ENCODE assay signal across 12 cellular contexts in the genomic region with DNA sequence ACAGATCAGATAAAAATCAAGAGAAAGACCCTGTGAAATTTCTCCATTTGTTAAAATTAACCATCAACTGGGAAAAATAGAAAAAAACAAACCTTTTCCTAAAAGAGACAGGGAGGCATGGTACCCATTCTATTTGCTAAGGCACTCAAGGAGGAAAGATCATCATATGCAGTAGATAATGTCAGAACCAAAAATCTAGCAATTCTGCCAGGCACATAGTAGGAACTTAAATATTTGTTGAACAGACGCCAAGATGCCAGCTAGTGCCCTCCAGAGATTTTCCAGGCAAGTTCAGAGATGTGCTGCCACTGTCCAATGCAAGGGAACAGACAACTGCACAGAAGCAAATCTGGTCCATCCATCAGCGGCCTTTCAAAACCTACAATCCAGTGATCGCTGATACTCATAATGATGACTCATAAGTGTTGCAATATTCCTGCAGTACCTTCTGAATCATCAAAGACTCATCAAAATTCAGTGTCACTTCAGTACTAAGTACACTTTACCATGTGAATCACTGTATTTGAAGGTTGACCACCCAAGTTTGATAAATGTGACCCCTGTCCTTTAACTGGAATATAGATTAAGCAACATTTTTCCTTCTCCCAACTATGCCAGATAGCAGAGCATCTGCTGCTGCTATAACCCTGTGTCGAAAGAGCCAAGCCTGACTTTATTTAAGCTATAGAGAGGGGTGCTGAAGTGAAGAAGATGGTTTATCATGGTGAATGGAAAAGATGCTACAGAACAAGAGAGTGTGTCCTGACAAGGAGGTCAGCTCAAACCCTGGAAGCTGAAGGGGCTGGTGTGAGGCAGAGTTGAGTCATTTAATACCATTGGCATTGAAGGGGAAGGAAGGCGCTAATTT.
DNase-seq lines count a peak whose midpoint lies in the region; ATAC-seq, FAIRE-seq and TF ChIP-seq lines count a peak whose summit lies in the region.
"Had no signal": no experiment of that assay in that cellular context is flagged by ENCODE, and none has a peak within 500 bp of the region (broad histone marks: within the 10 kb centered on the region; RNA-seq: fewer than 3 reads in every experiment).

No MANE protein-coding gene starts in this region.

- CTCF ChIA-PET in AG04450 (lab: Charles Lee) = no interaction called here

- H3K9me3 Mint-ChIP-seq in HFFc6 = peaks cover 5% of the 10 kb centered on the region
- peaks cover 8% of the 10 kb centered on the region for H3K9me3 Mint-ChIP-seq in osteocyte (ENCODE audit: unreplicated experiment)

- H3K27me3 Mint-ChIP-seq in HFFc6 (ENCODE audit: insufficient read depth) (peaks cover 3% of the 10 kb centered on the region), osteocyte (ENCODE audit: unreplicated experiment) (no peaks in the 10 kb centered on the region)
- H3K27me3 Mint-ChIP-seq: IgD-negative memory B cell had no signal

- POLR2A ChIA-PET in AG04450 (lab: Yijun Ruan, JAX) = no interaction called here

- no peak for ATAC-seq in GM18519 (IDR thresholded peaks at IDR 0.05; ENCODE audit: low FRiP score, unreplicated experiment)

- peak; percentile 73 for FAIRE-seq in islet of Langerhans (lab: Jason Lieb, UNC)

- no peak for TF ChIP-seq CTCF in AG04450 (IDR thresholded peaks at IDR 0.05; ENCODE audit: low read depth, low read length)
- no peak for TF ChIP-seq CTCF in HFFc6 (IDR thresholded peaks at IDR 0.05)
- no peak for TF ChIP-seq CTCF in osteocyte (IDR thresholded peaks at IDR 0.05)

- DNase-seq in AG04450 (ENCODE audit: low read depth, low spot score) (peak; percentile 50), HFFc6 (peak; percentile 85), T1000 (lab: John Stamatoyannopoulos, UW) (peak; percentile 3), osteocyte (ENCODE audit: extremely low spot score, unreplicated experiment) (no peak), occipital lobe (lab: John Stamatoyannopoulos, UW) (no peak)
- no peak for DNase-seq in activated naive CD4-positive, alpha-beta T cell treated with Interleukin-2 at 50 U/mL for 16 hours
- DNase-seq: activated gamma-delta T cell; hippocampal formation; stimulated activated naive CD4-positive, alpha-beta T cell had no signal

- peak overlapping the region; percentile 44 for H3K27ac Mint-ChIP-seq in HFFc6
- H3K27ac Mint-ChIP-seq in osteocyte (ENCODE audit: unreplicated experiment) = no peak overlapping the region
- H3K27ac Mint-ChIP-seq: IgD-negative memory B cell had no signal

- peaks cover 4% of the 10 kb centered on the region for H3K27me3 ChIP-seq in AG04450 (ENCODE audit: control insufficient read depth, insufficient read depth, low read length)

- H3K4me3 Mint-ChIP-seq in HFFc6 (peak overlapping the region; percentile 3), osteocyte (ENCODE audit: unreplicated experiment) (no peak overlapping the region)
- H3K4me3 Mint-ChIP-seq: IgD-negative memory B cell had no signal

- H3K9me3 ChIP-seq in AG04450 (ENCODE audit: control insufficient read depth, insufficient read depth, low read length) = no peaks in the 10 kb centered on the region

- H3K27ac ChIP-seq in AG04450 (ENCODE audit: low read depth, low read length) = no peak overlapping the region

- no peak overlapping the region for H3K4me3 ChIP-seq in AG04450 (ENCODE audit: low read depth, low read length)

- H3K4me1 Mint-ChIP-seq in HFFc6 (ENCODE audit: low read depth) (peaks cover 32% of the 10 kb centered on the region), osteocyte (ENCODE audit: unreplicated experiment) (no peaks in the 10 kb centered on the region)
- H3K4me1 Mint-ChIP-seq: IgD-negative memory B cell had no signal

- H3K36me3 Mint-ChIP-seq in HFFc6 (ENCODE audit: low read depth) = peaks cover 36% of the 10 kb centered on the region
- peaks cover 18% of the 10 kb centered on the region for H3K36me3 Mint-ChIP-seq in osteocyte (ENCODE audit: unreplicated experiment)

Comparison
In these comparisons a context has a peak if more than half of its experiments do, and no peak if none do; other contexts are left out.
1. DNase-seq: peak in AG04450 (single experiment), HFFc6 (single experiment) and T1000 (single experiment); none in osteocyte (single experiment), occipital lobe (single experiment) and activated naive CD4-positive, alpha-beta T cell treated with Interleukin-2 at 50 U/mL for 16 hours (single experiment).